9 cellular contexts compared by ENCODE assay signal in the genomic region with DNA sequence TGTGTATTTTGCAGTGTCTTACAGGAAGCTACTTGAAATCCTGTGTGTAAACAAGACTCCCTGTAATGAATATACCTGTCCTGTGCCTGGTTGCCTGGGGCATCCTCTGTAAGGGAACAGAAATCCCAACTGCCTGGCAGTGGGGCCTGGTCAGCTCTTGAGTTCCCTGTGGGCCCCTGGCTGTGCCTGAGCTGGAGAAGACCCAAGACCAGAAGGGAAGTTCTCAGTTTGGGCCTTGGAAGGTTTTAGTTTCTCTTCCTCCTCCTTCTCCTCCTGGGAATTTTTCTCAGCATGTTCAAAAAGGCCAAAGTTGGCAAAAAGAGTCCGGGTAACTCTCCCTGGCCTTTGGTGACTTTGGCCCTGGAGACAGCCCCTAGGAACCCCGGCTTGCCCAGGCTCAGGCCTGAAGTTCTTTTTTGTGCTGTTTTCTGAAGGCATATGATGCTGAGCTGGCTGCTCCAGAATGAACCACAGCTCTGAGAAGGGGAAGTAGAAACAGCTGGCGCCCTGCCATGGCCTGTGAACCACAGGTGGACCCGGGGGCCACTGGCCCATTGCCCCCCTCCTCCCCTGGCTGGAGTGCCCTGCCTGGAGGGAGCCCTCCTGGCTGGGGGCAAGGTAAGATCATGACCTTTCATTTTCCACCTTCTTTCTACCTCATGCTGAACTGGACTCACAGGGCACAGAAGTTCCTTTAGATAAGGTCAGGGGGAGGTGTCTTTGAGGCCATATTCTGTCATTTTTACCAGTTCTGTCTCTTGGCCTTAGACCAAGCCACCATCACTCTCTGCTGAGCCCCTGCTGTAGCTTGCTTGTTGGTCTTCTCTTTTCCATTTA. TPM values are rescaled to one million over a fixed set of nuclear protein-coding genes. Genes with fewer than 3 reads are reported as not detected.
DNase-seq lines count a peak whose midpoint lies in the region; ATAC-seq and TF ChIP-seq lines count a peak whose summit lies in the region.
"Had no signal": no experiment of that assay in that cellular context is flagged by ENCODE, and none has a peak within 500 bp of the region (broad histone marks: within the 10 kb centered on the region; RNA-seq: fewer than 3 reads in every experiment).

No MANE protein-coding gene starts in this region.

- H3K27me3 ChIP-seq in lung (ENCODE audit: control insufficient read depth, insufficient read depth): no peaks in the 10 kb centered on the region

- POLR2A ChIA-PET in activated CD4-positive, alpha-beta memory T cell treated with anti-CD3 and anti-CD28 coated beads, Interleukin-2, amount 10 ng/mL, durations not matched to agents 7 days and 5 days (lab: Charles Lee): interaction anchor here (1.1 to 2.3 kb wide), 2 partner anchors 29 to 36 kb away, joined by 5 to 7 read pairs; a partner anchor contains a TSS

- no peaks in the 10 kb centered on the region for H3K9me3 ChIP-seq in lung (ENCODE audit: control insufficient read depth in 2 of 2, insufficient read depth in 1 of 2, low read length in 1 of 2)

- CTCF ChIA-PET in activated CD4-positive, alpha-beta memory T cell treated with anti-CD3 and anti-CD28 coated beads, Interleukin-2, amount 10 ng/mL, durations not matched to agents 7 days and 5 days (lab: Charles Lee): interaction anchor here (0.5 to 1.6 kb wide), 6 partner anchors 18 to 130 kb away, joined by 3 to 10 read pairs (median 3); no protein-coding TSS in a partner anchor

- peaks cover 46% of the 10 kb centered on the region for H3K36me3 Mint-ChIP-seq in activated CD4-positive, alpha-beta memory T cell treated with anti-CD3 and anti-CD28 coated beads, Interleukin-2, amount 10 ng/mL, durations not matched to agents 7 days and 5 days (ENCODE audit: low read depth)

- no peaks in the 10 kb centered on the region for H3K27me3 Mint-ChIP-seq in activated CD4-positive, alpha-beta memory T cell treated with anti-CD3 and anti-CD28 coated beads, Interleukin-2, amount 10 ng/mL, durations not matched to agents 7 days and 5 days

- no peak overlapping the region for H3K4me3 ChIP-seq in lung

- H3K36me3 ChIP-seq in lung (ENCODE audit: control insufficient read depth in 2 of 2, insufficient read depth in 2 of 2, low read length in 2 of 2): no peaks in the 10 kb centered on the region

- ATAC-seq in GM19372 (IDR thresholded peaks at IDR 0.05; ENCODE audit: low read depth, unreplicated experiment): peak; percentile 53
- ATAC-seq in HG03378 (IDR thresholded peaks at IDR 0.05; ENCODE audit: unreplicated experiment): peak; percentile 75
- ATAC-seq in lung (ENCODE audit: insufficient read depth, low FRiP score): peak; percentile 32

- H3K27ac ChIP-seq in lung (ENCODE audit: low read depth in 1 of 2, low read length in 1 of 2): peak overlapping the region in 1 of 2 donors; percentile 68

- no peak for TF ChIP-seq CTCF in lung (IDR thresholded peaks at IDR 0.05; ENCODE audit: control extremely low read depth, extremely low read depth)

- H3K9me3 Mint-ChIP-seq in activated CD4-positive, alpha-beta memory T cell treated with anti-CD3 and anti-CD28 coated beads, Interleukin-2, amount 10 ng/mL, durations not matched to agents 7 days and 5 days: no peaks in the 10 kb centered on the region

- peaks cover 0 to 18% of the 10 kb centered on the region in 2 donors for H3K4me1 ChIP-seq in lung (ENCODE audit: control insufficient read depth in 2 of 2, insufficient read depth in 2 of 2, low read length in 2 of 2)

- no peak overlapping the region for H3K4me3 Mint-ChIP-seq in activated CD4-positive, alpha-beta memory T cell treated with anti-CD3 and anti-CD28 coated beads, Interleukin-2, amount 10 ng/mL, durations not matched to agents 7 days and 5 days

- DNase-seq in DMS53 (lab: John Stamatoyannopoulos, UW) (peak; percentile 82), lung (ENCODE audit: low spot score) (peak; percentile 71), ecto neural progenitor cell (ENCODE audit: low spot score) (no peak), NCI-H146 (lab: John Stamatoyannopoulos, UW) (no peak)
- no peak for DNase-seq in activated CD4-positive, alpha-beta memory T cell treated with anti-CD3 and anti-CD28 coated beads, Interleukin-2, amount 10 ng/mL, durations not matched to agents 7 days and 5 days
- DNase-seq in effector CD8-positive, alpha-beta T cell (lab: John Stamatoyannopoulos, UW): no peak

- H3K27ac Mint-ChIP-seq in activated CD4-positive, alpha-beta memory T cell treated with anti-CD3 and anti-CD28 coated beads, Interleukin-2, amount 10 ng/mL, durations not matched to agents 7 days and 5 days: peak overlapping the region; percentile 73

- peaks cover 45% of the 10 kb centered on the region for H3K4me1 Mint-ChIP-seq in activated CD4-positive, alpha-beta memory T cell treated with anti-CD3 and anti-CD28 coated beads, Interleukin-2, amount 10 ng/mL, durations not matched to agents 7 days and 5 days

- WGBS in lung, 2 donors: 17 to 46% methylated on average over 4 of the region's 4 CpGs

RNA-seq across cellular contexts. Expression of a gene that starts 5.8 kb away (rescaled TPM):
- total RNA-seq in activated CD4-positive, alpha-beta memory T cell treated with anti-CD3 and anti-CD28 coated beads, Interleukin-2, amount 10 ng/mL, durations not matched to agents 7 days and 5 days: 10 to 100 TPM; 18.1 to 20.1 TPM
- total RNA-seq in lung: 10 to 100 TPM; 12.3 to 21.9 TPM
- polyA plus RNA-seq in lung: 10 to 100 TPM in 1 of 2 donors, 1 to 10 TPM in 1; 6.8 to 10.1 TPM

RNA-seq across cellular contexts. Expression of a gene that starts 29.3 kb away (rescaled TPM):
- total RNA-seq in activated CD4-positive, alpha-beta memory T cell treated with anti-CD3 and anti-CD28 coated beads, Interleukin-2, amount 10 ng/mL, durations not matched to agents 7 days and 5 days: 10 to 100 TPM; 92.4 to 94.2 TPM
- total RNA-seq in lung: 100 to 1,000 TPM; 102 to 187 TPM
- 100 to 1,000 TPM; 150 to 213 TPM for polyA plus RNA-seq in lung

RNA-seq across cellular contexts. Expression of a gene that starts 40.7 kb away (rescaled TPM):
- total RNA-seq in activated CD4-positive, alpha-beta memory T cell treated with anti-CD3 and anti-CD28 coated beads, Interleukin-2, amount 10 ng/mL, durations not matched to agents 7 days and 5 days: not detected
- total RNA-seq in lung: not detected
- not detected for polyA plus RNA-seq in lung
- total RNA-seq: skeletal muscle tissue had no signal

Comparison
In these comparisons a context has a peak if more than half of its experiments do, and no peak if none do; other contexts are left out.
1. DNase-seq: peak in DMS53 (single experiment) and lung (single experiment); none in activated CD4-positive, alpha-beta memory T cell treated with anti-CD3 and anti-CD28 coated beads, Interleukin-2, amount 10 ng/mL, durations not matched to agents 7 days and 5 days (single experiment), effector CD8-positive, alpha-beta T cell (single experiment), ecto neural progenitor cell (single experiment) and NCI-H146 (single experiment).
2. Peak in every context shown above with its lines, with median percentiles within 50 percentile points of each other: ATAC-seq.